In the genomic region with DNA sequence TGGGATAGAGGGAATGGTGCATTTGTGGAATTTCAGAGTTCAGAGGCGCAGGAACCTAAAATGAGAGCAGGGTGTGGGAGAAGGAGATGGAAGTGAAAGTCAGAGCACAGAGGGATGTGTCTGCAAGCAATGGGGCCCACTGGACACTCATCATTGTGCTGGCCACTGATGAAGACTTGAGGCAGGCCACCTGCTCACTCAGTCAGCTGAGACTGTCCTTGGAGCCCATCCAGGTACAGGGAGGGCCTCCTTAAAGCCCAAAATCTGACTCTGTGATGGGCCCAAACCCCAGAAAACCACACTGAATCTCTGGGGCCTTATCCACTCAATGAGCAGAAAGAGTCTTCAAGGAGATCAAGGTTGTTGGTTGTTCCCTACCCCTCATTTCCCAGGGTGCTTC, we compare ENCODE assay signal across 9 cellular contexts. TPM values are rescaled to one million over a fixed set of nuclear protein-coding genes. Genes with fewer than 3 reads are reported as not detected.
"Had no signal": no experiment of that assay in that cellular context is flagged by ENCODE, and none has a peak within 500 bp of the region (broad histone marks: within the 10 kb centered on the region; RNA-seq: fewer than 3 reads in every experiment).

No MANE protein-coding gene starts in this region.

- FAIRE-seq: H1, H54, K562 had no signal

- H3K9me3 Mint-ChIP-seq: GM23338, H9 had no signal

- H3K4me2 ChIP-seq: GM23338 had no signal

- ATAC-seq: GM23338, K562 had no signal

- DNase-seq: H9, HCEC 1CT, IMR-90 had no signal

- H3K27ac ChIP-seq: HL-60 had no signal

- H3K27ac Mint-ChIP-seq: GM23338 had no signal

- H2AFZ ChIP-seq: GM23338 had no signal

- H3K4me3 ChIP-seq: GM23338, K562 had no signal

- H3K4me3 Mint-ChIP-seq: GM23338, H9 had no signal

RNA-seq across cellular contexts. Expression of a gene that starts 5.6 kb away (rescaled TPM):
- total RNA-seq: GM23338, H1, H9, HT1080, IMR-90 had no signal
- polyA plus RNA-seq: GM23338, H1, IMR-90, K562 had no signal

RNA-seq across cellular contexts. Expression of a gene that starts 30.8 kb away (rescaled TPM):
- total RNA-seq: GM23338, H1, H9, HT1080, IMR-90, K562 had no signal
- polyA plus RNA-seq: GM23338, H1, IMR-90, K562 had no signal
